In the genomic region with DNA sequence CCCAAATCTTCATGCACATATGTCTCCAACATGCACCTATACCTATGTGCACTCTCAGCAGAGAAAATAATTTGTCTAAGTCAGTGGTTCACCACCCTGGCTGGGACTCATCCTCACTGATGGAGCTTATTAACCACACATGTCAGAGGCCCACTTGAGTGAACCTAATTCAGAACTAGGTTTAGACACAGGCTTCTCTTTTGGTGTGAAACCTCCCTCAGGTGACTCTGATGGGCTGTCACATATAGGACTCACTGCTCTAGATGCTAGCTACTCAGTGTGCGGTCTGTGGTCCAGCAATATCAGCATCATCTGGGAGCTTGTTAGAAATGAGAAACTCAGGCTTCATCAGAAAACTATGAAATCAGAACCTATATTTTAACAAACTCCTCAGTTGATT, we compare ENCODE assay signal across 27 cellular contexts.
"Had no signal": no experiment of that assay in that cellular context is flagged by ENCODE, and none has a peak within 500 bp of the region (broad histone marks: within the 10 kb centered on the region; RNA-seq: fewer than 3 reads in every experiment).

No MANE protein-coding gene starts in this region.

- H3K4me1 ChIP-seq: adrenal gland, ascending aorta had no signal

- ATAC-seq: activated CD8-positive, alpha-beta T cell treated with anti-CD3 and anti-CD28 coated beads for 36 hours; activated naive CD4-positive, alpha-beta T cell treated with anti-CD3 and anti-CD28 coated beads, Interleukin-2, amount 50 U/mL, for 72 hours; activated T-cell treated with anti-CD3 and anti-CD28 coated beads, Interleukin-2, amount 50 U/mL, for 4 hours; activated T-cell treated with anti-CD3 and anti-CD28 coated beads, Interleukin-2, amount 50 U/mL, for 72 hours; activated T-helper 17 cell treated with anti-CD3 and anti-CD28 coated beads, Interleukin-2, amount 50 U/mL, for 72 hours had no signal

- H3K27me3 ChIP-seq: adrenal gland, ascending aorta had no signal

- DNase-seq: activated B cell treated with CpG ODN at 0.5 μM for 24 hours; activated CD4-positive, alpha-beta memory T cell treated with anti-CD3 and anti-CD28 coated beads for 36 hours; activated CD4-positive, alpha-beta T cell treated with anti-CD3 and anti-CD28 coated beads for 4 hours; activated CD4-positive, alpha-beta T cell treated with anti-CD3 and anti-CD28 coated beads, Interleukin-2, amount 10 ng/mL, durations not matched to agents 24 days and 14 days; activated CD4-positive, alpha-beta T cell treated with anti-CD3 and anti-CD28 coated beads, Interleukin-2, amount 50 U/mL, for 1 hour; activated CD4-positive, alpha-beta T cell treated with anti-CD3 and anti-CD28 coated beads, Interleukin-2, amount 50 U/mL, for 4 hours; activated CD4-positive, CD25-positive, alpha-beta regulatory T cell treated with anti-CD3 and anti-CD28 coated beads, Interleukin-2, amount 50 U/mL, for 72 hours; activated CD8-positive, alpha-beta memory T cell treated with anti-CD3 and anti-CD28 coated beads, Interleukin-2, amount 50 U/mL, for 4 hours; activated CD8-positive, alpha-beta T cell treated with anti-CD3 and anti-CD28 coated beads for 36 hours; activated effector memory CD4-positive, alpha-beta T cell treated with anti-CD3 and anti-CD28 coated beads, Interleukin-2, amount 50 U/mL, for 16 hours; activated gamma-delta T cell treated with Interleukin-2 at 50 U/mL for 16 hours; activated naive CD4-positive, alpha-beta T cell; activated naive CD4-positive, alpha-beta T cell treated with anti-CD3 and anti-CD28 coated beads for 36 hours; activated naive CD4-positive, alpha-beta T cell treated with anti-CD3 and anti-CD28 coated beads, Interleukin-2, amount 50 U/mL, for 16 hours; activated naive CD8-positive, alpha-beta T cell treated with anti-CD3 and anti-CD28 coated beads for 36 hours; activated T-cell treated with anti-CD3 and anti-CD28 coated beads for 4 hours; activated T-cell treated with anti-CD3 and anti-CD28 coated beads, Interleukin-2, amount 50 U/mL, for 1 hour; activated T-cell treated with anti-CD3 and anti-CD28 coated beads, Interleukin-2, amount 50 U/mL, for 4 hours; activated T-cell treated with anti-CD3 and anti-CD28 coated beads, Interleukin-2, amount 50 U/mL, for 72 hours; adrenal gland; amniotic stem cell; central memory CD4-positive, alpha-beta T cell; T-helper 9 cell had no signal

- H3K9me3 ChIP-seq: adrenal gland, ascending aorta had no signal

- H3K36me3 ChIP-seq: adrenal gland, ascending aorta had no signal

- H3K4me3 ChIP-seq: adrenal gland, ascending aorta had no signal

- H3K27ac ChIP-seq: adrenal gland, ascending aorta, VCaP had no signal
